Comparison of ENCODE assay signal across 28 cellular contexts in genomic region chr19:21423057-21424041, GRCh38.
"Had no signal": no experiment of that assay in that cellular context is flagged by ENCODE, and none has a peak within 500 bp of the region (broad histone marks: within the 10 kb centered on the region; RNA-seq: fewer than 3 reads in every experiment).

No MANE protein-coding gene starts in this region.

- H3K27me3 ChIP-seq: brain microvascular endothelial cell, neural progenitor cell, right atrium auricular region had no signal

- H3K4me2 ChIP-seq: neural progenitor cell had no signal

- H3K79me2 ChIP-seq: parathyroid adenoma had no signal

- H3K36me3 ChIP-seq: brain microvascular endothelial cell, lower lobe of right lung had no signal

- H3K4me1 ChIP-seq: lower lobe of right lung, neural progenitor cell, parathyroid adenoma, right atrium auricular region had no signal

- H3K9ac ChIP-seq: neural progenitor cell, parathyroid adenoma had no signal

- H3K27ac ChIP-seq: brain microvascular endothelial cell, lower lobe of right lung, neural progenitor cell, parathyroid adenoma, right atrium auricular region, thoracic aorta had no signal

- ATAC-seq: activated CD4-positive, alpha-beta T cell treated with anti-CD3 and anti-CD28 coated beads for 36 hours; effector memory CD8-positive, alpha-beta T cell; esophagus mucosa; lower lobe of right lung; natural killer cell; stimulated activated naive CD8-positive, alpha-beta T cell treated with anti-CD3 and anti-CD28 coated beads, Interleukin-15, Interleukin-2, amounts not matched to agents 100 U/mL and 50 U/mL, for 24 hours had no signal

- H3K4me3 ChIP-seq: lower lobe of right lung, neural progenitor cell, right atrium auricular region, thoracic aorta had no signal

- FAIRE-seq: astrocyte, urothelium cell line had no signal

- DNase-seq: activated CD4-positive, alpha-beta T cell treated with anti-CD3 and anti-CD28 coated beads for 36 hours; activated CD4-positive, alpha-beta T cell treated with anti-CD3 and anti-CD28 coated beads, Interleukin-2, amount 50 U/mL, for 48 hours; activated CD4-positive, CD25-positive, alpha-beta regulatory T cell; activated CD8-positive, alpha-beta memory T cell treated with anti-CD3 and anti-CD28 coated beads for 24 hours; activated effector memory CD4-positive, alpha-beta T cell treated with anti-CD3 and anti-CD28 coated beads, Interleukin-2, amount 50 U/mL, for 16 hours; activated naive CD4-positive, alpha-beta T cell treated with anti-CD3 and anti-CD28 coated beads, Interleukin-2, amount 10 ng/mL, durations not matched to agents 7 days and 5 days; activated naive CD8-positive, alpha-beta T cell treated with anti-CD3 and anti-CD28 coated beads, Interleukin-2, amount 10 ng/mL, durations not matched to agents 7 days and 5 days; activated T-cell treated with anti-CD3 and anti-CD28 coated beads, Interleukin-2, amount 50 U/mL, for 1 hour; amniotic stem cell; brain microvascular endothelial cell; cortex of kidney; effector memory CD8-positive, alpha-beta T cell; foreskin fibroblast; head of caudate nucleus; hypothalamus; lower lobe of right lung; mesenchymal stem cell; natural killer cell; occipital lobe; stimulated activated CD4-positive, alpha-beta T cell treated with anti-CD3 and anti-CD28 coated beads, Interleukin-2, amount 100 ng/mL, for 48 hours; stimulated activated naive CD8-positive, alpha-beta T cell treated with anti-CD3 and anti-CD28 coated beads, Interleukin-15, Interleukin-2, amounts not matched to agents 100 U/mL and 50 U/mL, for 24 hours had no signal

- H2AFZ ChIP-seq: neural progenitor cell, parathyroid adenoma had no signal
